ENCODE assay signal across 15 cellular contexts in genomic region chr18:7600036-7600435, GRCh38. TPM values are rescaled to one million over a fixed set of nuclear protein-coding genes. Genes with fewer than 3 reads are reported as not detected.
DNase-seq lines count a peak whose midpoint lies in the region; ATAC-seq, FAIRE-seq and TF ChIP-seq lines count a peak whose summit lies in the region.
"Had no signal": no experiment of that assay in that cellular context is flagged by ENCODE, and none has a peak within 500 bp of the region (broad histone marks: within the 10 kb centered on the region; RNA-seq: fewer than 3 reads in every experiment).

No MANE protein-coding gene starts in this region.

- H3K79me2 ChIP-seq in H1 (ENCODE audit: control insufficient read depth in 1 of 2, insufficient read depth in 2 of 2, low read length in 2 of 2) (no peaks in the 10 kb centered on the region), neural progenitor cell (ENCODE audit: low read depth) (no peaks in the 10 kb centered on the region)

- H3K9me3 ChIP-seq in CD8-positive, alpha-beta memory T cell (ENCODE audit: low read length): no peaks in the 10 kb centered on the region
- no peaks in the 10 kb centered on the region for H3K9me3 ChIP-seq in IMR-90 (ENCODE audit: control insufficient read depth, insufficient read depth, low read length)
- no peaks in the 10 kb centered on the region for H3K9me3 ChIP-seq in H1 (ENCODE audit: insufficient read depth in 2 of 2, low read depth in 1 of 2, low read length in 1 of 2)
- no peaks in the 10 kb centered on the region for H3K9me3 ChIP-seq in neural progenitor cell (ENCODE audit: low read depth)
- H3K9me3 ChIP-seq: BE2C had no signal

- in situ Hi-C loops in IMR-90 (cut with MboI; ENCODE audit: low sequenced_read_pairs): no loop called here

- 78% methylated on average over 6 of the region's 6 CpGs; no CpG with 5 or more reads in 1 of the 2 experiments for WGBS in IMR-90 (ENCODE audit: extremely low coverage in 2 of 2, insufficient read length in 1 of 2), 2 experiments
- 94% methylated on average over 6 of the region's 6 CpGs; no CpG with 5 or more reads in 1 of the 2 experiments for WGBS in H1 (ENCODE audit: extremely low coverage in 1 of 2, insufficient coverage in 1 of 2, insufficient read length in 1 of 2, insufficient replicate concordance in 2 of 2, low coverage in 1 of 2, low lambda C conversion rate in 2 of 2, missing lambda C conversion rate in 1 of 2), 2 experiments

- H3K14ac ChIP-seq in IMR-90 (replicated peaks; ENCODE audit: low read depth, low read length) (0 out of 2 replicates have a peak overlapping the region, but pooled peaks have one; percentile 10), H1 (ENCODE audit: insufficient read length) (no peak overlapping the region)

- H3K27me3 Mint-ChIP-seq in CD8-positive, alpha-beta memory T cell: no peaks in the 10 kb centered on the region
- H3K27me3 Mint-ChIP-seq in neural progenitor cell (ENCODE audit: insufficient read depth, low read depth): peaks cover 2% of the 10 kb centered on the region
- H3K27me3 Mint-ChIP-seq: CD4-positive, alpha-beta memory T cell had no signal

- no peaks in the 10 kb centered on the region for H3K36me3 ChIP-seq in CD8-positive, alpha-beta memory T cell (ENCODE audit: insufficient read depth, low read length)
- H3K36me3 ChIP-seq in IMR-90 (ENCODE audit: control insufficient read depth, insufficient read depth, low read length) (no peaks in the 10 kb centered on the region), H1 (ENCODE audit: control insufficient read depth in 2 of 4, insufficient read depth in 4 of 4, low read length in 3 of 4) (no peaks in the 10 kb centered on the region), neural progenitor cell (no peaks in the 10 kb centered on the region)
- H3K36me3 ChIP-seq: BE2C had no signal

- peak overlapping the region in 2 of 7 donors; percentile 58 to 67 for H3K4me3 Mint-ChIP-seq in CD8-positive, alpha-beta memory T cell
- no peak overlapping the region for H3K4me3 Mint-ChIP-seq in neural progenitor cell

- H4K91ac ChIP-seq in IMR-90 (ENCODE audit: insufficient read depth, low read depth, low read length) (0 out of 2 replicates have a peak overlapping the region, but pooled peaks have one; percentile 23), H1 (replicated peaks; ENCODE audit: insufficient read length, low read length) (no peak overlapping the region)

- H2AFZ ChIP-seq in IMR-90 (replicated peaks; ENCODE audit: low read length, poor library complexity): no peak overlapping the region
- no peak overlapping the region for H2AFZ ChIP-seq in H1 (ENCODE audit: low read length)
- H2AFZ ChIP-seq in neural progenitor cell (replicated peaks): no peak overlapping the region

- H4K20me1 ChIP-seq in IMR-90 (ENCODE audit: insufficient read depth, low read length): peaks cover 25% of the 10 kb centered on the region
- H4K20me1 ChIP-seq in H1 (replicated peaks in 1 of 2; ENCODE audit: control insufficient read depth in 1 of 2, insufficient read depth in 2 of 2, low read length in 2 of 2): no peaks in the 10 kb centered on the region
- peaks cover 4% of the 10 kb centered on the region for H4K20me1 ChIP-seq in neural progenitor cell (ENCODE audit: low read depth)

- H3K4me3 ChIP-seq in CD8-positive, alpha-beta memory T cell (ENCODE audit: low read length): no peak overlapping the region
- H3K4me3 ChIP-seq in IMR-90 (ENCODE audit: insufficient read depth, low read depth, low read length) (no peak overlapping the region), H1 (ENCODE audit: extremely low read depth in 1 of 4, insufficient read depth in 2 of 4, low read depth in 3 of 4, low read length in 4 of 4) (no peak overlapping the region), neural progenitor cell (no peak overlapping the region)
- H3K4me3 ChIP-seq: A549 had no signal

- H4K5ac ChIP-seq in IMR-90 (ENCODE audit: low read depth, low read length) (no peak overlapping the region; the same call in 1 of the 2 replicates), H1 (ENCODE audit: insufficient read length, low read depth, low read length) (no peak overlapping the region)

- H3K27ac ChIP-seq in CD8-positive, alpha-beta memory T cell (ENCODE audit: low read depth, low read length): no peak overlapping the region
- no peak overlapping the region for H3K27ac ChIP-seq in IMR-90 (ENCODE audit: insufficient read depth, low read length)
- no peak overlapping the region for H3K27ac ChIP-seq in H1 (ENCODE audit: low read depth, low read length)
- H3K27ac ChIP-seq in neural progenitor cell: no peak overlapping the region
- H3K27ac ChIP-seq: A549, C4-2B had no signal

- TF ChIP-seq POLR2A in IMR-90 (IDR thresholded peaks at IDR 0.05; ENCODE audit: low read depth, low read length) (no peak), H1 (IDR thresholded peaks at IDR 0.05; ENCODE audit: control extremely low read depth in 1 of 2, low read depth in 2 of 2, low read length in 2 of 2) (no peak)

- intact Hi-C loops in IMR-90 (cut with micrococcal nuclease): no loop called here

- H3K23ac ChIP-seq in IMR-90 (ENCODE audit: low read depth, low read length) (no peak overlapping the region), H1 (ENCODE audit: insufficient read length) (no peak overlapping the region)

- H3K4ac ChIP-seq in IMR-90 (ENCODE audit: low read depth, low read length): peak overlapping the region; percentile 67; the same call in 1 of the 2 replicates
- no peak overlapping the region for H3K4ac ChIP-seq in H1 (replicated peaks; ENCODE audit: insufficient read length, low read depth, low read length)

- no peaks in the 10 kb centered on the region for H3K4me1 ChIP-seq in CD8-positive, alpha-beta memory T cell (ENCODE audit: insufficient read depth, low read length)
- H3K4me1 ChIP-seq in IMR-90 (ENCODE audit: control insufficient read depth, insufficient read depth, low read length) (peaks cover 20% of the 10 kb centered on the region), H1 (replicated peaks in 1 of 4; ENCODE audit: control insufficient read depth in 3 of 4, insufficient read depth in 4 of 4, low read length in 3 of 4) (peaks cover 0 to 16% (median 8%) of the 10 kb centered on the region in 4 experiments), neural progenitor cell (peaks cover 26% of the 10 kb centered on the region)
- H3K4me1 ChIP-seq: BE2C had no signal

- peak overlapping the region in 6 of 8 donors; percentile 0 to 97 (median 74) for H3K27ac Mint-ChIP-seq in CD8-positive, alpha-beta memory T cell
- peak overlapping the region; percentile 35 for H3K27ac Mint-ChIP-seq in neural progenitor cell

- no peak for FAIRE-seq in H1 (lab: Jason Lieb, UNC)
- no peak for FAIRE-seq in HTR-8/SVneo (lab: Jason Lieb, UNC)
- FAIRE-seq in D721Med (lab: Jason Lieb, UNC): no peak
- FAIRE-seq: A549 had no signal

- no peaks in the 10 kb centered on the region for H3K4me1 Mint-ChIP-seq in CD8-positive, alpha-beta memory T cell
- peaks cover 34% of the 10 kb centered on the region for H3K4me1 Mint-ChIP-seq in neural progenitor cell

- CTCF ChIA-PET in CD8-positive, alpha-beta memory T cell (lab: Charles Lee): no interaction called here
- CTCF ChIA-PET in IMR-90 (lab: Yijun Ruan, JAX): interaction anchor here (1.2 to 1.3 kb wide), 2 partner anchors 15 to 33 kb away, joined by 4 to 5 read pairs; partner anchors contain the start of gene PTPRM
- CTCF ChIA-PET in H1 (lab: Charles Lee; ENCODE audit: partially characterized antibody): interaction anchor here (0.9 to 3.6 kb wide), 8 partner anchors 21 to 327 kb away, joined by 3 to 8 read pairs (median 4); partner anchors contain the start of gene PTPRM

- dilution Hi-C loops in IMR-90 (cut with HindIII; ENCODE audit: low sequenced_read_pairs, unreplicated experiment): no loop called here

- H3K56ac ChIP-seq in IMR-90 (ENCODE audit: extremely low read depth, insufficient read depth, low read length): no peak overlapping the region
- no peak overlapping the region for H3K56ac ChIP-seq in H1 (replicated peaks; ENCODE audit: insufficient read length, low read depth, low read length)

- no peak for TF ChIP-seq RAD21 in IMR-90 (IDR thresholded peaks at IDR 0.05; ENCODE audit: low read length)
- TF ChIP-seq RAD21 in H1 (IDR thresholded peaks at IDR 0.05 in 1 of 2, conservative IDR thresholded peaks at IDR 0.05 in 1 of 2; ENCODE audit: low read depth in 2 of 2, low read length in 2 of 2): no peak

- no TSS peak for BruUV-seq in IMR-90 (replicated peaks; lab: Mats Ljungman, UMichigan)

- DNase-seq in CD8-positive, alpha-beta memory T cell: no peak
- DNase-seq in IMR-90 (no peak), H1 (ENCODE audit: low read depth in 1 of 2, low spot score in 2 of 2) (no peak), neural progenitor cell (ENCODE audit: low spot score) (no peak), HTR-8/SVneo (ENCODE audit: insufficient read length, low spot score) (no peak), D721Med (ENCODE audit: insufficient read length, low spot score) (no peak)
- DNase-seq: BE2C; CD4-positive, alpha-beta memory T cell; COR-L47; DMS53; GF-D8 had no signal

- H3K9ac ChIP-seq in IMR-90 (ENCODE audit: low read depth, low read length): no peak overlapping the region
- H3K9ac ChIP-seq in H1 (replicated peaks in 1 of 4; ENCODE audit: extremely low read depth in 1 of 4, low read depth in 3 of 4, low read length in 3 of 4): no peak overlapping the region
- H3K9ac ChIP-seq in neural progenitor cell: no peak overlapping the region

- H3F3A ChIP-seq in neural progenitor cell (ENCODE audit: low read depth): peaks cover 24% of the 10 kb centered on the region

- no peak for TF ChIP-seq EP300 in H1 (IDR thresholded peaks at IDR 0.05; ENCODE audit: borderline replicate concordance in 1 of 2, low read depth in 2 of 2, low read length in 2 of 2)

- peaks cover 2 to 15% (median 7%) of the 10 kb centered on the region in 5 donors for H3K9me3 Mint-ChIP-seq in CD8-positive, alpha-beta memory T cell
- peaks cover 11% of the 10 kb centered on the region for H3K9me3 Mint-ChIP-seq in neural progenitor cell
- H3K9me3 Mint-ChIP-seq: CD4-positive, alpha-beta memory T cell had no signal

- no peaks in the 10 kb centered on the region for H3K36me3 Mint-ChIP-seq in CD8-positive, alpha-beta memory T cell
- peaks cover 12% of the 10 kb centered on the region for H3K36me3 Mint-ChIP-seq in neural progenitor cell
- H3K36me3 Mint-ChIP-seq: CD4-positive, alpha-beta memory T cell had no signal

- 0 out of 2 replicates have a peak overlapping the region, but pooled peaks have one; percentile 41 for H2BK12ac ChIP-seq in H1 (ENCODE audit: low read depth, low read length)

- H3K79me1 ChIP-seq in IMR-90 (ENCODE audit: low read depth in 1 of 2, low read length in 2 of 2) (peaks cover 38 to 55% of the 10 kb centered on the region in 2 experiments), H1 (ENCODE audit: low read depth, low read length) (no peaks in the 10 kb centered on the region)

- H2BK120ac ChIP-seq in IMR-90 (ENCODE audit: low read depth, low read length) (0 out of 2 replicates have a peak overlapping the region, but pooled peaks have one; percentile 19), H1 (replicated peaks; ENCODE audit: low read depth, low read length) (no peak overlapping the region)

- ATAC-seq in IMR-90 (ENCODE audit: low read depth) (no peak), GM18907 (IDR thresholded peaks at IDR 0.05; ENCODE audit: unreplicated experiment) (no peak)
- ATAC-seq: A549, HCT116 had no signal

- no peak for TF ChIP-seq CTCF in IMR-90 (conservative IDR thresholded peaks at IDR 0.05; ENCODE audit: low read depth, low read length)
- TF ChIP-seq CTCF in H1 (IDR thresholded peaks at IDR 0.05; ENCODE audit: control extremely low read depth in 1 of 3, insufficient read depth in 1 of 3, low read depth in 1 of 3, low read length in 3 of 3): no peak
- TF ChIP-seq CTCF in neural progenitor cell (IDR thresholded peaks at IDR 0.05): no peak
- no peak for TF ChIP-seq CTCF in D721Med (IDR thresholded peaks at IDR 0.05; ENCODE audit: insufficient read depth, missing control alignments)

- H2BK20ac ChIP-seq in IMR-90 (ENCODE audit: low read depth, low read length) (no peak overlapping the region), H1 (ENCODE audit: low read length) (no peak overlapping the region)

- no peak overlapping the region for H3K4me2 ChIP-seq in IMR-90 (ENCODE audit: low read depth, low read length)
- no peak overlapping the region for H3K4me2 ChIP-seq in H1 (ENCODE audit: insufficient read depth in 1 of 2, low read depth in 2 of 2, low read length in 2 of 2)
- no peak overlapping the region for H3K4me2 ChIP-seq in neural progenitor cell
- H3K4me2 ChIP-seq: A549 had no signal

- POLR2A ChIA-PET in CD8-positive, alpha-beta memory T cell (lab: Charles Lee): no interaction called here
- POLR2A ChIA-PET in IMR-90 (lab: Charles Lee; ENCODE audit: unreplicated experiment) (no interaction called here), H1 (lab: Charles Lee; ENCODE audit: partially characterized antibody) (interaction anchor here (1.1 kb wide), 1 partner anchor 11 kb away, joined by 3 read pairs; no protein-coding TSS in a partner anchor)

- H2BK5ac ChIP-seq in IMR-90 (ENCODE audit: low read depth, low read length, poor library complexity, severe bottlenecking): no peak overlapping the region
- H2BK5ac ChIP-seq in H1 (ENCODE audit: low read depth, low read length): no peak overlapping the region

- H3K23me2 ChIP-seq in H1 (ENCODE audit: low read depth, low read length): no peaks in the 10 kb centered on the region

- no peak overlapping the region for H2AK9ac ChIP-seq in IMR-90 (replicated peaks; ENCODE audit: low read depth, low read length, poor library complexity)

- H3K9me1 ChIP-seq in IMR-90 (ENCODE audit: insufficient read depth, low read length): peaks cover 20% of the 10 kb centered on the region; the same call in 1 of the 2 replicates

- H4K8ac ChIP-seq in IMR-90 (ENCODE audit: low read depth in 2 of 2, low read length in 2 of 2) (no peak overlapping the region), H1 (ENCODE audit: extremely low read depth, insufficient read depth, low read length) (no peak overlapping the region)

- H2BK15ac ChIP-seq in IMR-90 (ENCODE audit: low read depth, low read length) (no peak overlapping the region), H1 (ENCODE audit: low read length) (0 out of 2 replicates have a peak overlapping the region, but pooled peaks have one; percentile 72)

- no peaks in the 10 kb centered on the region for H3K27me3 ChIP-seq in CD8-positive, alpha-beta memory T cell (ENCODE audit: insufficient read depth, low read length, poor library complexity, severe bottlenecking)
- H3K27me3 ChIP-seq in IMR-90 (ENCODE audit: control insufficient read depth, insufficient read depth, low read length) (no peaks in the 10 kb centered on the region), H1 (replicated peaks in 1 of 4; ENCODE audit: control insufficient read depth in 3 of 4, extremely low read depth in 1 of 4, insufficient read depth in 3 of 4, low read length in 3 of 4) (no peaks in the 10 kb centered on the region), neural progenitor cell (no peaks in the 10 kb centered on the region)
- H3K27me3 ChIP-seq: BE2C had no signal

- H2AK5ac ChIP-seq in IMR-90 (ENCODE audit: low read depth, low read length): no peak overlapping the region
- peak overlapping the region; percentile 82; the same call in 1 of the 2 replicates for H2AK5ac ChIP-seq in H1 (ENCODE audit: low read depth, low read length)

- H3K18ac ChIP-seq in IMR-90 (ENCODE audit: low read depth, low read length): no peak overlapping the region; the same call in 1 of the 2 replicates
- H3K18ac ChIP-seq in H1 (ENCODE audit: extremely low read depth, low read length): 0 out of 2 replicates have a peak overlapping the region, but pooled peaks have one; percentile 29

RNA-seq across cellular contexts. Expression of gene PTPRM, which starts 32.9 kb away (rescaled TPM):
- 1 to 10 TPM; 3.9 to 7.4 TPM for total RNA-seq in CD8-positive, alpha-beta memory T cell
- polyA plus RNA-seq in CD8-positive, alpha-beta memory T cell: 5.3 TPM
- total RNA-seq in IMR-90 (2012; rRNA removed) (23.6 and 28.3 TPM in 2 replicates), neural progenitor cell (ENCODE audit: low replicate concordance) (13.9 and 18.6 TPM in 2 replicates)
- polyA plus RNA-seq in IMR-90 (2012; rRNA removed) (42.4 and 51.2 TPM in 2 replicates), H1 (2011; rRNA removed) (5.6 and 7.0 TPM in 2 replicates)
- 17.9 and 29.2 TPM in 2 replicates for polyA plus RNA-seq in IMR-90 (2012; cell fraction: cytosol; rRNA removed)
- polyA plus RNA-seq in IMR-90 (2012; cell fraction: nucleus; rRNA removed; ENCODE audit: low replicate concordance): 75.1 and 198 TPM in 2 replicates
- 4.1 and 5.7 TPM in 2 replicates for total RNA-seq in H1 (2021; fragmentation: NEBNext Ultra II Directional; extraction: Animal tissue kit (Norgen Biotek cat#: 25700))
- 6.0 TPM for polyA plus RNA-seq in H1 (2011; cell fraction: cytosol; rRNA removed)
- 19.5 TPM for polyA plus RNA-seq in H1 (2011; cell fraction: nucleus; rRNA removed)
- 4.0 to 5.9 TPM (median 4.6 TPM) in 4 replicates for polyA plus RNA-seq in H1 (2012, experiment 1 of 2)
- polyA plus RNA-seq in H1 (2012, experiment 2 of 2): 0.30 TPM
- polyA plus RNA-seq in H1 (2013, experiment 1 of 2): 7.0 TPM
- 7.4 TPM for polyA plus RNA-seq in H1 (2013, experiment 2 of 2)
- polyA minus RNA-seq in H1 (2011; rRNA and poly(A)+ RNA removed): 14.5 and 16.0 TPM in 2 replicates
- polyA minus RNA-seq in H1 (2011; cell fraction: cytosol; rRNA and poly(A)+ RNA removed): 9.4 TPM
- 45.9 TPM for polyA minus RNA-seq in H1 (2011; cell fraction: nucleus; rRNA and poly(A)+ RNA removed)
